In genomic region chr18:36284671-36285295, GRCh38 we compare ENCODE assay signal across 1 cellular context.
A peak's percentile ranks its signal among the peaks of the same experiment; 100 is the strongest.
TF ChIP-seq lines count a peak whose summit lies in the region.

No MANE protein-coding gene starts in this region.

TF ChIP-seq in HepG2, 621 proteins besides CTCF, POLR2A, EP300 and RAD21 (continued from another document):
- no peak for TF ChIP-seq ZNF770 (CRISPR knock-in tag; IDR thresholded peaks at IDR 0.05)
- TF ChIP-seq SMC3 (IDR thresholded peaks at IDR 0.05; ENCODE audit: low read length) = peak; percentile 98
